ENCODE assay signal across 13 cellular contexts in genomic region chr6:37324131-37325033, GRCh38. TPM values are rescaled to one million over a fixed set of nuclear protein-coding genes. Genes with fewer than 3 reads are reported as not detected.
DNase-seq lines count a peak whose midpoint lies in the region; ATAC-seq and TF ChIP-seq lines count a peak whose summit lies in the region.
"Had no signal": no experiment of that assay in that cellular context is flagged by ENCODE, and none has a peak within 500 bp of the region (broad histone marks: within the 10 kb centered on the region; RNA-seq: fewer than 3 reads in every experiment).

No MANE protein-coding gene starts in this region.

- 52 to 55% methylated on average over 4 of the region's 4 CpGs for WGBS in body of pancreas, 2 donors

- peaks cover 0 to 24% of the 10 kb centered on the region in 2 donors for H3K4me1 ChIP-seq in thoracic aorta (ENCODE audit: control insufficient read depth in 1 of 2, low read depth in 2 of 2)
- no peaks in the 10 kb centered on the region for H3K4me1 ChIP-seq in body of pancreas
- H3K4me1 ChIP-seq: parathyroid adenoma had no signal

- H3K27me3 ChIP-seq in WERI-Rb-1 (ENCODE audit: insufficient read depth, low read depth, severe bottlenecking) (no peaks in the 10 kb centered on the region), thoracic aorta (replicated peaks; ENCODE audit: insufficient read depth) (no peaks in the 10 kb centered on the region), body of pancreas (no peaks in the 10 kb centered on the region)
- H3K27me3 ChIP-seq: BLaER1 treated with 17β-estradiol and CSF1 and Interleukin-3, amounts not matched to agents 10 nM and 100 nM; heart left ventricle had no signal

- H3K9me3 ChIP-seq in WERI-Rb-1 (ENCODE audit: severe bottlenecking) (no peaks in the 10 kb centered on the region), thoracic aorta (no peaks in the 10 kb centered on the region), body of pancreas (no peaks in the 10 kb centered on the region)
- H3K9me3 ChIP-seq: BLaER1 treated with 17β-estradiol and CSF1 and Interleukin-3, amounts not matched to agents 10 nM and 100 nM; heart left ventricle had no signal

- intact Hi-C loops in body of pancreas (cut with DNase I) = no loop called here

- H3K4me3 ChIP-seq in WERI-Rb-1 (ENCODE audit: low read depth, low read length) = no peak overlapping the region
- no peak overlapping the region for H3K4me3 ChIP-seq in thoracic aorta
- H3K4me3 ChIP-seq in body of pancreas = no peak overlapping the region
- H3K4me3 ChIP-seq: BLaER1 treated with 17β-estradiol and CSF1 and Interleukin-3, amounts not matched to agents 10 nM and 100 nM; heart left ventricle had no signal

- TF ChIP-seq POLR2A in body of pancreas (IDR thresholded peaks at IDR 0.05) = no peak

- peak; percentile 21 for DNase-seq in activated naive CD4-positive, alpha-beta T cell treated with Interleukin-2 at 50 U/mL for 16 hours
- no peak for DNase-seq in activated naive CD4-positive, alpha-beta T cell (lab: John Stamatoyannopoulos, UW)
- DNase-seq in WERI-Rb-1 = no peak
- DNase-seq in fibroblast of peridontal ligament (ENCODE audit: extremely low read depth) = peak; percentile 13
- no peak for DNase-seq in thoracic aorta (ENCODE audit: low spot score)
- no peak for DNase-seq in body of pancreas
- no peak for DNase-seq in activated gamma-delta T cell (lab: John Stamatoyannopoulos, UW)
- no peak for DNase-seq in GM19238 (ENCODE audit: insufficient read length, low spot score)
- DNase-seq: activated naive CD8-positive, alpha-beta T cell treated with anti-CD3 and anti-CD28 coated beads, Interleukin-2, amount 10 ng/mL, durations not matched to agents 7 days and 5 days; heart left ventricle; SHP77 had no signal

- H3K36me3 ChIP-seq in WERI-Rb-1 = peaks cover 28% of the 10 kb centered on the region
- no peaks in the 10 kb centered on the region for H3K36me3 ChIP-seq in thoracic aorta
- H3K36me3 ChIP-seq in body of pancreas (replicated peaks in 1 of 2; ENCODE audit: insufficient read depth in 1 of 2, low read depth in 2 of 2) = no peaks in the 10 kb centered on the region

- ATAC-seq in thoracic aorta (ENCODE audit: insufficient number of reproducible peaks, low FRiP score, low read depth) = no peak
- ATAC-seq in body of pancreas = no peak
- ATAC-seq: heart left ventricle had no signal

- TF ChIP-seq CTCF in WERI-Rb-1 (IDR thresholded peaks at IDR 0.05; ENCODE audit: low read depth, low read length) (no peak), thoracic aorta (IDR thresholded peaks at IDR 0.05) (no peak), body of pancreas (IDR thresholded peaks at IDR 0.05) (no peak)

- peak overlapping the region; percentile 9; the same call in 1 of the 2 replicates for H3K27ac ChIP-seq in WERI-Rb-1
- peak overlapping the region; percentile 29 to 42 for H3K27ac ChIP-seq in thoracic aorta
- H3K27ac ChIP-seq in body of pancreas = no peak overlapping the region
- H3K27ac ChIP-seq: BLaER1 treated with 17β-estradiol and CSF1 and Interleukin-3, amounts not matched to agents 10 nM and 100 nM; heart left ventricle; parathyroid adenoma had no signal

RNA-seq across cellular contexts. Expression of gene RNF8, which starts 29.4 kb away (rescaled TPM):
- total RNA-seq in thoracic aorta (10 to 100 TPM; 10.0 to 16.6 TPM), body of pancreas (10 to 100 TPM in 1 of 2 donors, 1 to 10 TPM in 1; 6.0 to 15.5 TPM)

Comparison
In these comparisons a context has a peak if more than half of its experiments do, and no peak if none do; other contexts are left out.
1. DNase-seq: peak in activated naive CD4-positive, alpha-beta T cell treated with Interleukin-2 at 50 U/mL for 16 hours (single experiment) and fibroblast of peridontal ligament (single experiment); none in activated naive CD4-positive, alpha-beta T cell (0 of 4), WERI-Rb-1 (single experiment), thoracic aorta (single experiment), body of pancreas (0 of 4), activated gamma-delta T cell (single experiment) and GM19238 (single experiment).
2. H3K27ac ChIP-seq: peak in WERI-Rb-1 (single experiment) and thoracic aorta (2 of 2); none in body of pancreas (0 of 4).